ENCODE assay signal across 8 cellular contexts in genomic region chr1:40862008-40862863, GRCh38. TPM values are rescaled to one million over a fixed set of nuclear protein-coding genes. Genes with fewer than 3 reads are reported as not detected.
DNase-seq lines count a peak whose midpoint lies in the region; ATAC-seq and TF ChIP-seq lines count a peak whose summit lies in the region.

CITED4 (minus strand) TSS chr1:40862363; CDS start chr1:40862127, 236 bp downstream.

- H3K79me2 ChIP-seq in parathyroid adenoma = no peaks in the 10 kb centered on the region

- CTCF ChIA-PET in HEK293 (lab: Yijun Ruan, JAX) = interaction anchor here (0.7 to 17.3 kb wide), 4 partner anchors 12 to 88 kb away, joined by 3 to 415 read pairs (median 6); no protein-coding TSS in a partner anchor

- H3K27me3 ChIP-seq in parathyroid adenoma (ENCODE audit: control insufficient read depth, insufficient read depth, low read length) = no peaks in the 10 kb centered on the region
- H3K27me3 ChIP-seq in tibial nerve = no peaks in the 10 kb centered on the region

- H3K4me1 ChIP-seq in HEK293 (ENCODE audit: control insufficient read depth, insufficient read depth, low read length) (no peaks in the 10 kb centered on the region), parathyroid adenoma (no peaks in the 10 kb centered on the region), tibial nerve (peaks cover 0 to 16% (median 5%) of the 10 kb centered on the region in 4 donors)

- TF ChIP-seq POLR2A in tibial nerve (IDR thresholded peaks at IDR 0.05) = peak; percentile 66 to 95

- ATAC-seq in Right ventricle myocardium superior (ENCODE audit: poor library complexity) = peak; percentile 92

- peak within 1 kb of the TSS; percentile 73 for H2AFZ ChIP-seq in parathyroid adenoma

- peak; percentile 62 to 94 for TF ChIP-seq EP300 in tibial nerve (IDR thresholded peaks at IDR 0.05)

- 7 to 10% methylated on average over 28 to 51 of the region's 75 CpGs for WGBS in tibial nerve, 2 donors

- H3K27ac ChIP-seq in HEK293 (ENCODE audit: extremely low read depth, low read depth, low read length) (no peak within 1 kb of the TSS), parathyroid adenoma (no peak within 1 kb of the TSS), tibial nerve (peak within 1 kb of the TSS; percentile 73 to 85 (median 76))

- H3K9me3 ChIP-seq in HEK293 (ENCODE audit: control insufficient read depth, insufficient read depth, low read depth, low read length) = no peaks in the 10 kb centered on the region
- H3K9me3 ChIP-seq in parathyroid adenoma (ENCODE audit: control insufficient read depth, low read length) = no peaks in the 10 kb centered on the region
- no peaks in the 10 kb centered on the region for H3K9me3 ChIP-seq in tibial nerve

- no peaks in the 10 kb centered on the region for H3K36me3 ChIP-seq in HEK293 (ENCODE audit: control insufficient read depth in 2 of 2, insufficient read depth in 1 of 2, low read length in 2 of 2)
- no peaks in the 10 kb centered on the region for H3K36me3 ChIP-seq in parathyroid adenoma (ENCODE audit: control insufficient read depth, insufficient read depth, low read length)
- H3K36me3 ChIP-seq in tibial nerve = no peaks in the 10 kb centered on the region

- intact Hi-C loops in Right ventricle myocardium superior (cut with DNase I) = no loop called here

- DNase-seq in GF-D8 (lab: John Stamatoyannopoulos, UW) (peak; percentile 84), MV-4-11 (lab: John Stamatoyannopoulos, UW) (peak; percentile 92), SKM-1 treated with dmso at 0.1 percent for 144 hours (lab: John Stamatoyannopoulos, UW; ENCODE audit: unreplicated experiment) (peak; percentile 90), Right ventricle myocardium superior (peak; percentile 98), tibial nerve (ENCODE audit: low spot score in 2 of 2) (peak; percentile 93 to 95)
- DNase-seq in activated naive CD8-positive, alpha-beta T cell treated with anti-CD3 and anti-CD28 coated beads, Interleukin-2, amount 50 U/mL, for 16 hours (ENCODE audit: low read depth, low spot score) = peak; percentile 85

- peak within 1 kb of the TSS; percentile 41 for H3K4me3 ChIP-seq in HEK293 (ENCODE audit: low read depth, low read length)
- peak within 1 kb of the TSS; percentile 62 for H3K4me3 ChIP-seq in parathyroid adenoma (ENCODE audit: low read depth, low read length)
- H3K4me3 ChIP-seq in tibial nerve = peak within 1 kb of the TSS; percentile 40 to 88 (median 78)

- no peak within 1 kb of the TSS for H3K9ac ChIP-seq in parathyroid adenoma

- POLR2A ChIA-PET in HEK293 (lab: Yijun Ruan, JAX) = interaction anchor here (0.6 to 1.3 kb wide), 5 partner anchors 10 to 899 kb away, joined by 3 to 5 read pairs (median 5); partner anchors contain the start of gene NFYC

- TF ChIP-seq CTCF in HEK293 (tag by site-specific recombination; IDR thresholded peaks at IDR 0.05) = peak; percentile 18; the same call in 1 of the 2 replicates
- no peak for TF ChIP-seq CTCF in parathyroid adenoma (IDR thresholded peaks at IDR 0.05)
- peak in 1 of 5 experiments; percentile 34 for TF ChIP-seq CTCF in tibial nerve (IDR thresholded peaks at IDR 0.05)

- H3K4me2 ChIP-seq in parathyroid adenoma (ENCODE audit: low read length) = peak within 1 kb of the TSS; percentile 70

TF ChIP-seq in HEK293, 187 proteins besides CTCF, POLR2A, EP300 and RAD21:
- peak; percentile 78 for TF ChIP-seq SCRT2 (tag by site-specific recombination; IDR thresholded peaks at IDR 0.05)
- TF ChIP-seq SP2 (tag by site-specific recombination; IDR thresholded peaks at IDR 0.05) = peak; percentile 67
- TF ChIP-seq GLI4 (tag by site-specific recombination; IDR thresholded peaks at IDR 0.05) = no peak
- peak; percentile 72 for TF ChIP-seq SP3 (tag by site-specific recombination; IDR thresholded peaks at IDR 0.05)
- no peak for TF ChIP-seq ZNF302 (tag by site-specific recombination; IDR thresholded peaks at IDR 0.05; ENCODE audit: low read depth)
- TF ChIP-seq HOXD13 (CRISPR knock-in tag; IDR thresholded peaks at IDR 0.05; ENCODE audit: borderline replicate concordance) = no peak
- peak; percentile 44; the same call in 1 of the 2 replicates for TF ChIP-seq KLF9 (tag by site-specific recombination; IDR thresholded peaks at IDR 0.05; ENCODE audit: low read depth)
- peak; percentile 75 for TF ChIP-seq KLF8 (tag by site-specific recombination; IDR thresholded peaks at IDR 0.05)
- peak; percentile 70 for TF ChIP-seq KLF1 (tag by site-specific recombination; IDR thresholded peaks at IDR 0.05)

RNA-seq across cellular contexts. Expression of gene CITED4, which starts in this region (rescaled TPM):
- total RNA-seq in Right ventricle myocardium superior = 43.6 TPM
- 10 to 100 TPM in 3 of 4 donors, 1 to 10 TPM in 1; 6.0 to 20.3 (median 13.4) TPM for total RNA-seq in tibial nerve

Comparison
In these comparisons a context has a peak if more than half of its experiments do, and no peak if none do; other contexts are left out.
1. H3K27ac ChIP-seq: peak in tibial nerve (4 of 4); none in HEK293 (single experiment) and parathyroid adenoma (single experiment).
2. Peak in every context shown above with its lines, with median percentiles within 50 percentile points of each other: DNase-seq and H3K4me3 ChIP-seq.